ENCODE assay signal across 10 cellular contexts in the genomic region with DNA sequence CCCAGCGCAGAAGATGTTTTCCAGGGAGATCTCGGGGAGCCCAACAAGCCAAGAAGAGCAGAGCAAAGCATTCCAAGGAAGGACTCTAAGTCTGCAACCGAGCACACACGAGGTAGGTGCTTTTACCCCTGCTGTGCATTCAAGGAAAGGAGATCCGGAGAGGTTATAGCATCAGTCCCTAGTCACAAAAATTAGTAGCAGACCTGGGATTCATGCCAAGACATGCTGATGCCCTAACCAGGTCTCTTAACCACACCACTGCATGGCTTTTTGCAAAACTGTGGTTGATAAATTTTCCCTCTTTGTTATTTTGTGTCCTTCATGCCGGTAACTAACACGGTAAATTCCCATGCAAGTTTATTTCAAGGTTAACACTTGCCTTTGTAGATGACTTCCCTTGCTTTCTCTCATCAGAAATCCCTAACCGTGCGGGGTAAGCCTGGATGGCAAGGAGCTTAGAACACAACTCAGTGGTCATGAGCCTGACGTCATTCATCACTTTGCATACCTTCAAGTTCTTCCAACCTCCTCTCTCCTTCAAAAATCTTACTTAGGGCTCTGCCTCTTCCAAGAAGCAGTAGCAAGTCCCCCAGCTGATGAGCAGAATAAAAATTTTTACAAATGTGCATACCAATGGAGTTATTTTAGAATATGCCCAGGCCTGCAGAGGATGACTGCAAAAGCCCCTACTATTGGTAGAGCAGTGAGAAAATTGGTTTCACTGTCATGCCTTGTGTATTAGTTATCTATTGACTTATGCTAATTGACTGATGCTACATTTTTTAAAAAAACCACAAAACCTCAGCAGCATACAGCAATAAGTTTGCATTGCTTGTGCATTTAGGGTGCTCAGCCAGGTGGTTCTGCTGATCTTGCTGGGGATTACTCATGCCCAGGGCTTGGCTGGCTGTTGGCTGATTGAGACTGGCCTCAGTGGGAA.
"Had no signal": no experiment of that assay in that cellular context is flagged by ENCODE, and none has a peak within 500 bp of the region (broad histone marks: within the 10 kb centered on the region; RNA-seq: fewer than 3 reads in every experiment).

No MANE protein-coding gene starts in this region.

- H3K4me1 ChIP-seq: left ventricle myocardium inferior had no signal

- H3K36me3 ChIP-seq: left ventricle myocardium inferior had no signal

- DNase-seq: activated CD4-positive, alpha-beta T cell treated with anti-CD3 and anti-CD28 coated beads for 48 hours; activated CD8-positive, alpha-beta memory T cell treated with anti-CD3 and anti-CD28 coated beads, Interleukin-2, amount 50 U/mL, for 48 hours; activated CD8-positive, alpha-beta T cell treated with anti-CD3 and anti-CD28 coated beads, Interleukin-2, amount 10 ng/mL, durations not matched to agents 7 days and 5 days; activated naive CD4-positive, alpha-beta T cell treated with Interleukin-2 at 50 U/mL for 16 hours; cerebellar nuclear complex; effector memory CD8-positive, alpha-beta T cell; erythroblast; left ventricle myocardium inferior; stimulated activated CD4-positive, alpha-beta T cell treated with anti-CD3 and anti-CD28 coated beads, Interleukin-4, amount 100 ng/mL, for 24 hours had no signal

- H3K27ac ChIP-seq: left ventricle myocardium inferior had no signal

- H3K4me3 ChIP-seq: left ventricle myocardium inferior had no signal

- ATAC-seq: activated CD8-positive, alpha-beta T cell treated with anti-CD3 and anti-CD28 coated beads, Interleukin-2, amount 10 ng/mL, durations not matched to agents 7 days and 5 days; effector memory CD8-positive, alpha-beta T cell; WTC11 had no signal
